In genomic region chr16:7268182-7268581, GRCh38 we compare ENCODE assay signal across 7 cellular contexts.
A peak's percentile ranks its signal among the peaks of the same experiment; 100 is the strongest.
DNase-seq lines count a peak whose midpoint lies in the region; ATAC-seq, FAIRE-seq and TF ChIP-seq lines count a peak whose summit lies in the region.

No MANE protein-coding gene starts in this region.

- H3K4me3 ChIP-seq in GM12865 (ENCODE audit: low read depth, low read length) (no peak overlapping the region), NB4 (ENCODE audit: low read depth, low read length) (no peak overlapping the region), GM12878 (no peak overlapping the region), right lobe of liver (no peak overlapping the region)

- H3K9me3 ChIP-seq in GM12878 (replicated peaks; ENCODE audit: control insufficient read depth, insufficient read depth, low read length): no peaks in the 10 kb centered on the region
- no peaks in the 10 kb centered on the region for H3K9me3 ChIP-seq in right lobe of liver

- in situ Hi-C loops in GM12878 (cut with MboI): no loop called here

- no peak overlapping the region for H3K4me2 ChIP-seq in GM12878 (ENCODE audit: control insufficient read depth, insufficient read depth)

- no peaks in the 10 kb centered on the region for H3K36me3 Mint-ChIP-seq in T-helper 2 cell treated with Interferon-gamma antibody and Interleukin-4, amounts not matched to agents 5 μg/mL and 100 μg/mL, for 36 hours (ENCODE audit: low read depth)
- no peaks in the 10 kb centered on the region for H3K36me3 Mint-ChIP-seq in stimulated activated effector memory CD8-positive, alpha-beta T cell treated with anti-CD3 and anti-CD28 coated beads, Interleukin-12 subunit alpha, Interleukin-12 subunit beta, amount 100 ng/mL, for 72 hours

- H3K4me1 ChIP-seq in GM12878 (ENCODE audit: control insufficient read depth, insufficient read depth, low read length): no peaks in the 10 kb centered on the region
- H3K4me1 ChIP-seq in right lobe of liver: no peaks in the 10 kb centered on the region

- H3K9ac ChIP-seq in GM12878 (ENCODE audit: control insufficient read depth, insufficient read depth, low read length): no peak overlapping the region

- no peak for TF ChIP-seq EP300 in GM12878 (IDR thresholded peaks at IDR 0.05; ENCODE audit: borderline replicate concordance in 1 of 2, control insufficient read depth in 1 of 2, low read depth in 2 of 2, low read length in 2 of 2)

- intact Hi-C loops in GM12878 (cut with micrococcal nuclease; ENCODE audit: unreplicated experiment): no loop called here
- intact Hi-C loops in right lobe of liver (cut with DNase I): no loop called here

- no peak for FAIRE-seq in GM12878 (lab: Jason Lieb, UNC)

- no TSS peak for BruUV-seq in GM12878 (replicated peaks; lab: Mats Ljungman, UMichigan)

- TF ChIP-seq CTCF in GM12865 (IDR thresholded peaks at IDR 0.05; ENCODE audit: insufficient read depth, low read depth, low read length, missing control alignments) (peak; percentile 42), NB4 (IDR thresholded peaks at IDR 0.05; ENCODE audit: low read depth, low read length) (peak; percentile 58), GM12878 (IDR thresholded peaks at IDR 0.05 in 2 of 3, conservative IDR thresholded peaks at IDR 0.05 in 1 of 3; ENCODE audit: control insufficient read depth in 2 of 3, extremely low read depth in 1 of 3, insufficient read depth in 1 of 3, low read depth in 3 of 3, low read length in 3 of 3) (peak; percentile 25 to 52 (median 32); a peak in 4 of 6 replicates), right lobe of liver (IDR thresholded peaks at IDR 0.05) (peak; percentile 38 to 66 (median 54))

- POLR2A ChIA-PET in GM12878 (lab: Charles Lee): interaction anchor here (0.6 kb wide), 1 partner anchor 85 kb away, joined by 3 read pairs; no protein-coding TSS in a partner anchor

- no peaks in the 10 kb centered on the region for H3K36me3 ChIP-seq in GM12878 (ENCODE audit: control insufficient read depth in 2 of 2, insufficient read depth in 2 of 2, low read length in 1 of 2)
- H3K36me3 ChIP-seq in right lobe of liver: no peaks in the 10 kb centered on the region

- peak; percentile 21; the same call in 1 of the 2 replicates for TF ChIP-seq RAD21 in GM12878 (IDR thresholded peaks at IDR 0.05; ENCODE audit: insufficient read depth, low read depth, low read length)

- H3K27ac ChIP-seq in GM12878 (ENCODE audit: control insufficient read depth, insufficient read depth) (no peak overlapping the region), right lobe of liver (no peak overlapping the region)

- H3K4me1 Mint-ChIP-seq in T-helper 2 cell treated with Interferon-gamma antibody and Interleukin-4, amounts not matched to agents 5 μg/mL and 100 μg/mL, for 36 hours (ENCODE audit: low read depth): no peaks in the 10 kb centered on the region
- no peaks in the 10 kb centered on the region for H3K4me1 Mint-ChIP-seq in stimulated activated effector memory CD8-positive, alpha-beta T cell treated with anti-CD3 and anti-CD28 coated beads, Interleukin-12 subunit alpha, Interleukin-12 subunit beta, amount 100 ng/mL, for 72 hours

- peak; percentile 5 for DNase-seq in GM12865 (ENCODE audit: low read depth)
- peak; percentile 41 for DNase-seq in NB4 (ENCODE audit: low read depth)
- DNase-seq in GM12878 (ENCODE audit: low read depth, low spot score): no peak
- no peak for DNase-seq in right lobe of liver
- DNase-seq in T-helper 2 cell treated with Interferon-gamma antibody and Interleukin-4, amounts not matched to agents 5 μg/mL and 100 μg/mL, for 36 hours (ENCODE audit: low spot score): no peak
- no peak for DNase-seq in stimulated activated effector memory CD8-positive, alpha-beta T cell treated with anti-CD3 and anti-CD28 coated beads, Interleukin-12 subunit alpha, Interleukin-12 subunit beta, amount 100 ng/mL, for 72 hours (ENCODE audit: low spot score in 2 of 2)

- H3K27me3 Mint-ChIP-seq in T-helper 2 cell treated with Interferon-gamma antibody and Interleukin-4, amounts not matched to agents 5 μg/mL and 100 μg/mL, for 36 hours (ENCODE audit: low read depth): no peaks in the 10 kb centered on the region

- H3K79me2 ChIP-seq in GM12878 (ENCODE audit: control insufficient read depth, insufficient read depth, low read length): no peaks in the 10 kb centered on the region

- RAD21 ChIA-PET in GM12878 (lab: Charles Lee; ENCODE audit: unreplicated experiment): no interaction called here

- ATAC-seq in GM12878 (no peak), right lobe of liver (peak; percentile 25 to 59 (median 49)), HG02840 (IDR thresholded peaks at IDR 0.05; ENCODE audit: low FRiP score, unreplicated experiment) (no peak)
- no peak for ATAC-seq in stimulated activated effector memory CD8-positive, alpha-beta T cell treated with anti-CD3 and anti-CD28 coated beads, Interleukin-12 subunit alpha, Interleukin-12 subunit beta, amount 100 ng/mL, for 72 hours

- SMC1A ChIA-PET in GM12878 (lab: Charles Lee; ENCODE audit: uncharacterized antibody, unreplicated experiment): no interaction called here

- no peak for TF ChIP-seq POLR2A in NB4 (IDR thresholded peaks at IDR 0.05; ENCODE audit: extremely low read depth, insufficient read length)
- no peak for TF ChIP-seq POLR2A in GM12878 (IDR thresholded peaks at IDR 0.05; ENCODE audit: low read depth, low read length)
- TF ChIP-seq POLR2A in right lobe of liver (IDR thresholded peaks at IDR 0.05): no peak

- H3K27ac Mint-ChIP-seq in T-helper 2 cell treated with Interferon-gamma antibody and Interleukin-4, amounts not matched to agents 5 μg/mL and 100 μg/mL, for 36 hours: no peak overlapping the region
- H3K27ac Mint-ChIP-seq in stimulated activated effector memory CD8-positive, alpha-beta T cell treated with anti-CD3 and anti-CD28 coated beads, Interleukin-12 subunit alpha, Interleukin-12 subunit beta, amount 100 ng/mL, for 72 hours: no peak overlapping the region

- no peak overlapping the region for H2AFZ ChIP-seq in GM12878 (ENCODE audit: control insufficient read depth, low read depth, low read length)

- no peaks in the 10 kb centered on the region for H4K20me1 ChIP-seq in GM12878 (ENCODE audit: control insufficient read depth, insufficient read depth)

- H3K27me3 ChIP-seq in GM12878 (replicated peaks in 1 of 2; ENCODE audit: control insufficient read depth in 2 of 2, insufficient read depth in 2 of 2, low read length in 1 of 2) (no peaks in the 10 kb centered on the region), right lobe of liver (no peaks in the 10 kb centered on the region)

- WGBS in GM12878 (ENCODE audit: insufficient coverage, insufficient replicate concordance, low lambda C conversion rate, missing lambda C conversion rate): 13% methylated on average over 6 of the region's 6 CpGs
- 4% methylated on average over 5 of the region's 6 CpGs for WGBS in right lobe of liver (ENCODE audit: insufficient coverage, low coverage, low lambda C conversion rate, missing lambda C conversion rate)

- H3K4me3 Mint-ChIP-seq in T-helper 2 cell treated with Interferon-gamma antibody and Interleukin-4, amounts not matched to agents 5 μg/mL and 100 μg/mL, for 36 hours: no peak overlapping the region
- H3K4me3 Mint-ChIP-seq in stimulated activated effector memory CD8-positive, alpha-beta T cell treated with anti-CD3 and anti-CD28 coated beads, Interleukin-12 subunit alpha, Interleukin-12 subunit beta, amount 100 ng/mL, for 72 hours: no peak overlapping the region

- H3K9me3 Mint-ChIP-seq in T-helper 2 cell treated with Interferon-gamma antibody and Interleukin-4, amounts not matched to agents 5 μg/mL and 100 μg/mL, for 36 hours: peaks cover 34% of the 10 kb centered on the region
- H3K9me3 Mint-ChIP-seq in stimulated activated effector memory CD8-positive, alpha-beta T cell treated with anti-CD3 and anti-CD28 coated beads, Interleukin-12 subunit alpha, Interleukin-12 subunit beta, amount 100 ng/mL, for 72 hours: peaks cover 29% of the 10 kb centered on the region

- CTCF ChIA-PET in GM12878 (lab: Yijun Ruan, JAX): interaction anchor here (0.6 to 0.7 kb wide), 4 partner anchors 11 to 586 kb away, joined by 3 to 4 read pairs (median 3); no protein-coding TSS in a partner anchor

TF ChIP-seq in GM12878, 131 proteins besides CTCF, POLR2A, EP300 and RAD21:
- 0 out of 2 replicates have a peak, but pooled peaks have one; percentile 18 for TF ChIP-seq SMC3 (IDR thresholded peaks at IDR 0.05; ENCODE audit: borderline replicate concordance, low read length)
- TF ChIP-seq SPI1 (IDR thresholded peaks at IDR 0.05; ENCODE audit: borderline replicate concordance, insufficient read depth, low read depth, low read length): no peak
- no peak for TF ChIP-seq NR2F1 (conservative IDR thresholded peaks at IDR 0.05)
- no peak for TF ChIP-seq ZNF24 (IDR thresholded peaks at IDR 0.05)
- no peak for TF ChIP-seq STAT3 (IDR thresholded peaks at IDR 0.05; ENCODE audit: low read depth, low read length)
- no peak for TF ChIP-seq ZNF207 (IDR thresholded peaks at IDR 0.05; ENCODE audit: borderline replicate concordance)

Comparison
In these comparisons a context has a peak if more than half of its experiments do, and no peak if none do; other contexts are left out.
1. DNase-seq: peak in GM12865 (single experiment) and NB4 (single experiment); none in GM12878 (single experiment), right lobe of liver (0 of 3), T-helper 2 cell treated with Interferon-gamma antibody and Interleukin-4, amounts not matched to agents 5 μg/mL and 100 μg/mL, for 36 hours (single experiment) and stimulated activated effector memory CD8-positive, alpha-beta T cell treated with anti-CD3 and anti-CD28 coated beads, Interleukin-12 subunit alpha, Interleukin-12 subunit beta, amount 100 ng/mL, for 72 hours (0 of 2).
2. ATAC-seq: peak in right lobe of liver (4 of 4); none in GM12878 (single experiment), stimulated activated effector memory CD8-positive, alpha-beta T cell treated with anti-CD3 and anti-CD28 coated beads, Interleukin-12 subunit alpha, Interleukin-12 subunit beta, amount 100 ng/mL, for 72 hours (single experiment) and HG02840 (single experiment).
3. Peak in every context shown above with its lines, with median percentiles within 50 percentile points of each other: CTCF ChIP-seq.